ENCODE assay signal across 27 cellular contexts in the genomic region with DNA sequence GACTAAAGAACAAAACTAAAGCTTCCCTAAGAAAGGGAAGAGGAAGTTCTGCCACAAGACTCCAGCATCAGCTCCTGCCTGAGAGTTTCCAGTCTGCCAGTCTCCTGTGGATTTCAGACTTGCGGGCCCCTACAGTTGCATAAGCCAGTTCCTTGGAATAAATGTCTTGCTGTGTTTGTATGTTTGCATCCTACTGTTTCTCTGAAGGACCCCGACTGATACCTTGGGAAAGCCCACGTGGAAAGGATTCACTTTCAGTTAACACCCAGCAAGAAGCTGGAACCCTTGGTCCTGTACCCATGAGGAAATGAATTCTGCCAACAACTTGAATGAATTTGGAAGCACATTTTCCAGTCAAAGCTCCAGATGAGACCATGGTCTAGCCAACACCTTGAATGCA.
"Had no signal": no experiment of that assay in that cellular context is flagged by ENCODE, and none has a peak within 500 bp of the region (broad histone marks: within the 10 kb centered on the region; RNA-seq: fewer than 3 reads in every experiment).

No MANE protein-coding gene starts in this region.

- H3K27ac ChIP-seq: epithelial cell of prostate, gastrocnemius medialis, heart left ventricle, hepatocyte, neutrophil, pancreas, right lobe of liver, suprapubic skin, transverse colon, upper lobe of right lung, uterus had no signal

- H3K4me1 ChIP-seq: gastrocnemius medialis, pancreas, right lobe of liver had no signal

- H3K27me3 ChIP-seq: gastrocnemius medialis, hepatocyte, pancreas, right lobe of liver, transverse colon, uterus had no signal

- DNase-seq: effector CD8-positive, alpha-beta T cell; endodermal cell; foreskin fibroblast; gastrocnemius medialis; heart left ventricle; kidney; mesenchymal stem cell; mucosa of descending colon; naive B cell; pancreas; right lobe of liver; small intestine; stimulated activated CD4-positive, alpha-beta T cell treated with anti-CD3 and anti-CD28 coated beads, Interleukin-15, amount 100 ng/mL, for 24 hours; stimulated activated CD4-positive, alpha-beta T cell treated with anti-CD3 and anti-CD28 coated beads, Interleukin-4, amount 100 ng/mL, for 1 hour; stimulated activated CD8-positive, alpha-beta memory T cell treated with anti-CD3 and anti-CD28 coated beads, Interleukin-4, amount 100 ng/mL, for 48 hours; stimulated activated naive CD4-positive, alpha-beta T cell; stimulated activated naive CD8-positive, alpha-beta T cell treated with anti-CD3 and anti-CD28 coated beads, Interleukin-15, amount 100 ng/mL, for 72 hours; transverse colon; upper lobe of right lung; uterus had no signal

- H3K4me3 ChIP-seq: gastrocnemius medialis, heart left ventricle, hepatocyte, mucosa of descending colon, pancreas, right lobe of liver, suprapubic skin, transverse colon, upper lobe of right lung, uterus had no signal

- H3K9me3 ChIP-seq: gastrocnemius medialis, neutrophil, pancreas, right lobe of liver, suprapubic skin, transverse colon, upper lobe of right lung had no signal

- H3K36me3 ChIP-seq: gastrocnemius medialis, heart left ventricle, neutrophil, pancreas, right lobe of liver, suprapubic skin, transverse colon, upper lobe of right lung, uterus had no signal

- ATAC-seq: esophagus mucosa; gastrocnemius medialis; heart left ventricle; left lobe of liver; mucosa of descending colon; natural killer cell treated with Interleukin-12 subunit alpha and Interleukin-12 subunit beta and Interleukin-15 and Interleukin-18, amount 100 ng/mL, for 72 hours; pancreas; stimulated activated naive CD8-positive, alpha-beta T cell treated with anti-CD3 and anti-CD28 coated beads, Interleukin-15, amount 100 ng/mL, for 72 hours; upper lobe of right lung had no signal
